10 cellular contexts compared by ENCODE assay signal in genomic region chr5:64670277-64670676, GRCh38. TPM values are rescaled to one million over a fixed set of nuclear protein-coding genes. Genes with fewer than 3 reads are reported as not detected.
"Had no signal": no experiment of that assay in that cellular context is flagged by ENCODE, and none has a peak within 500 bp of the region (broad histone marks: within the 10 kb centered on the region; RNA-seq: fewer than 3 reads in every experiment).

No MANE protein-coding gene starts in this region.

- H3K4me3 ChIP-seq: GM23248, GM23338, HAP-1 had no signal

- H3K9me3 ChIP-seq: HAP-1 had no signal

- H2AFZ ChIP-seq: GM23248, GM23338 had no signal

- DNase-seq: GM23248, GOT3, H7, H9, HCEC 1CT, HFFc6 had no signal

- H3K4me1 ChIP-seq: HAP-1 had no signal

- ATAC-seq: GM23338, HCT116 had no signal

- H3K36me3 ChIP-seq: HAP-1 had no signal

- H3K27ac ChIP-seq: GM23248 had no signal

- H3K9ac ChIP-seq: GM23248 had no signal

- H3K4me2 ChIP-seq: GM23338 had no signal

RNA-seq across cellular contexts. Expression of gene SHISAL2B, which starts 20.0 kb away (rescaled TPM):
- total RNA-seq: GM23248, H4, HFFc6 had no signal
